20 cellular contexts compared by ENCODE assay signal in genomic region chr11:63417174-63417852, GRCh38. TPM values are rescaled to one million over a fixed set of nuclear protein-coding genes. Genes with fewer than 3 reads are reported as not detected.
A peak's percentile ranks its signal among the peaks of the same experiment; 100 is the strongest.
DNase-seq lines count a peak whose midpoint lies in the region; ATAC-seq, FAIRE-seq and TF ChIP-seq lines count a peak whose summit lies in the region.
"Had no signal": no experiment of that assay in that cellular context is flagged by ENCODE, and none has a peak within 500 bp of the region (broad histone marks: within the 10 kb centered on the region; RNA-seq: fewer than 3 reads in every experiment).

No MANE protein-coding gene starts in this region.

- H3K4me1 ChIP-seq in HepG2 (ENCODE audit: insufficient read depth, low read length) (peaks cover 7% of the 10 kb centered on the region; the same call in 1 of the 2 replicates), right lobe of liver (no peaks in the 10 kb centered on the region)
- H3K4me1 ChIP-seq: A549, Caco-2, HAP-1 had no signal

- CTCF ChIA-PET in HepG2 (lab: Yijun Ruan, JAX; ENCODE audit: low intra/inter-chr PET ratio, low total read pairs), result no interaction called here

- peak; percentile 57 for ATAC-seq in HepG2
- ATAC-seq in right lobe of liver, result no peak
- ATAC-seq in HG02973 (IDR thresholded peaks at IDR 0.05; ENCODE audit: unreplicated experiment), result peak; percentile 46
- no peak for ATAC-seq in GM21717 (IDR thresholded peaks at IDR 0.05; ENCODE audit: unreplicated experiment)
- no peak for ATAC-seq in HG03139 (IDR thresholded peaks at IDR 0.05; ENCODE audit: unreplicated experiment)
- ATAC-seq: A549 had no signal

- DNase-seq in HepG2 (ENCODE audit: low spot score) (no peak), right lobe of liver (no peak), dedifferentiated amniotic fluid mesenchymal stem cell (ENCODE audit: extremely low spot score) (peak; percentile 6), SIG-M5 (lab: John Stamatoyannopoulos, UW) (no peak)
- DNase-seq: AML-193; Caco-2; CD4-positive, alpha-beta T cell had no signal

- no TSS peak for BruUV-seq in HepG2 (replicated peaks; lab: Mats Ljungman, UMichigan)

- H3K9me3 ChIP-seq in HepG2 (ENCODE audit: low read length), result no peaks in the 10 kb centered on the region
- H3K9me3 ChIP-seq in right lobe of liver, result no peaks in the 10 kb centered on the region
- H3K9me3 ChIP-seq: A549, Caco-2, HAP-1 had no signal

- TF ChIP-seq RAD21 in HepG2 (CRISPR knock-in tag; IDR thresholded peaks at IDR 0.05), result no peak

- TF ChIP-seq CTCF in HepG2 (CRISPR knock-in tag; IDR thresholded peaks at IDR 0.05) (no peak), right lobe of liver (IDR thresholded peaks at IDR 0.05) (no peak)

- H3K36me3 ChIP-seq in HepG2 (replicated peaks in 1 of 2; ENCODE audit: control insufficient read depth in 1 of 2, insufficient read depth in 2 of 2, low read length in 2 of 2), result no peaks in the 10 kb centered on the region
- no peaks in the 10 kb centered on the region for H3K36me3 ChIP-seq in right lobe of liver
- H3K36me3 ChIP-seq: HAP-1 had no signal

- H3K27ac ChIP-seq in HepG2 (ENCODE audit: extremely low read length, insufficient read depth, low read length) (no peak overlapping the region), right lobe of liver (no peak overlapping the region)
- H3K27ac ChIP-seq: 22Rv1, A549, C4-2B, KMS-11 had no signal

- H2AFZ ChIP-seq in HepG2 (ENCODE audit: low read length), result no peak overlapping the region

- no peak overlapping the region for H3K4me3 ChIP-seq in HepG2 (replicated peaks in 1 of 3; ENCODE audit: insufficient read depth in 1 of 3, low read depth in 2 of 3, low read length in 3 of 3)
- H3K4me3 ChIP-seq in right lobe of liver, result no peak overlapping the region
- H3K4me3 ChIP-seq: A549, HAP-1 had no signal

- intact Hi-C loops in HepG2 (cut with micrococcal nuclease; ENCODE audit: unreplicated experiment) (no loop called here), right lobe of liver (cut with DNase I) (no loop called here)

- no peaks in the 10 kb centered on the region for H4K20me1 ChIP-seq in HepG2 (ENCODE audit: insufficient read depth, low read length)

- H3K79me2 ChIP-seq in HepG2 (ENCODE audit: insufficient read depth, low read length), result no peaks in the 10 kb centered on the region

- WGBS in HepG2 (ENCODE audit: low lambda C conversion rate), result 8% methylated on average over 2 of the region's 2 CpGs
- WGBS in right lobe of liver (ENCODE audit: insufficient coverage, low coverage, low lambda C conversion rate, missing lambda C conversion rate), result 70% methylated on average over 1 of the region's 2 CpGs

- no peak overlapping the region for H3K9ac ChIP-seq in HepG2 (ENCODE audit: insufficient read depth, low read depth, low read length)
- H3K9ac ChIP-seq: KMS-11 had no signal

- H3K4me2 ChIP-seq in HepG2 (ENCODE audit: low read depth, low read length), result no peak overlapping the region
- H3K4me2 ChIP-seq: A549, KMS-11 had no signal

- in situ Hi-C loops in HepG2 (cut with HindIII; ENCODE audit: extremely low pct_ligation_motif_present, low pct_unique_long_range_greater_than_20kb), result no loop called here

- TF ChIP-seq POLR2A in HepG2 (IDR thresholded peaks at IDR 0.05; ENCODE audit: insufficient read depth in 1 of 2, low read depth in 2 of 2, low read length in 2 of 2) (no peak), right lobe of liver (IDR thresholded peaks at IDR 0.05) (no peak)

- POLR2A ChIA-PET in HepG2 (lab: Yijun Ruan, JAX), result no interaction called here

- no peak for TF ChIP-seq EP300 in HepG2 (IDR thresholded peaks at IDR 0.05; ENCODE audit: low read depth in 2 of 2, low read length in 2 of 2)
- TF ChIP-seq EP300 in HepG2 (CRISPR knock-in tag; IDR thresholded peaks at IDR 0.05; ENCODE audit: borderline replicate concordance), result no peak

- H3K27me3 ChIP-seq in HepG2 (ENCODE audit: control insufficient read depth in 1 of 2, insufficient read depth in 2 of 2, low read length in 2 of 2), result peaks cover 0 to 5% of the 10 kb centered on the region in 2 experiments; a peak in 1 of 5 replicates
- no peaks in the 10 kb centered on the region for H3K27me3 ChIP-seq in right lobe of liver

- no peak for FAIRE-seq in HepG2 (lab: Jason Lieb, UNC)
- FAIRE-seq: A549, D721Med, G401.6, H1 had no signal

TF ChIP-seq in HepG2, 621 proteins besides CTCF, POLR2A, EP300 and RAD21:
- TF ChIP-seq CCAR2 (optimal IDR thresholded peaks at IDR 0.05; ENCODE audit: low read depth, low read length), result no peak

RNA-seq across cellular contexts. Expression of gene SLC22A9, which starts 47.7 kb away (rescaled TPM):
- total RNA-seq in HepG2 (2016; rRNA removed; fragmentation: Illumina TruSeq; extraction: Trizol) (1.9 and 4.0 TPM in 2 replicates), right lobe of liver (10 to 100 TPM; 12.5 to 19.4 (median 15.3) TPM)
- 0.10 and 0.26 TPM in 2 replicates for total RNA-seq in HepG2 (2016; cell fraction: cytosol; rRNA removed; fragmentation: Illumina TruSeq; extraction: Trizol; ENCODE audit: low read depth)
- total RNA-seq in HepG2 (2016; cell fraction: insoluble cytoplasmic fraction; rRNA removed; fragmentation: Illumina TruSeq; extraction: Trizol), result 1.8 and 4.0 TPM in 2 replicates
- 0.65 and 0.72 TPM in 2 replicates for total RNA-seq in HepG2 (2016; cell fraction: membrane; rRNA removed; fragmentation: Illumina TruSeq; extraction: Trizol)
- 6.9 TPM in 2 replicates for total RNA-seq in HepG2 (2016; cell fraction: nucleus; rRNA removed; fragmentation: Illumina TruSeq; extraction: Trizol)
- polyA plus RNA-seq in HepG2 (2011; rRNA removed), result 11.7 and 21.9 TPM in 2 replicates
- polyA plus RNA-seq in HepG2 (2011; cell fraction: cytosol; rRNA removed), result 8.4 and 21.3 TPM in 2 replicates
- polyA plus RNA-seq in HepG2 (2011; cell fraction: nucleus; rRNA removed), result 6.7 and 13.1 TPM in 2 replicates
- polyA plus RNA-seq in HepG2 (2012), result 15.3 and 19.4 TPM in 2 replicates
- polyA plus RNA-seq in HepG2 (2016; cell fraction: cytosol; fragmentation: Illumina TruSeq; extraction: Trizol; ENCODE audit: low read depth), result 0.24 and 0.37 TPM in 2 replicates
- polyA plus RNA-seq in HepG2 (2016; cell fraction: insoluble cytoplasmic fraction; fragmentation: Illumina TruSeq; extraction: Trizol; ENCODE audit: low read depth), result 0.86 and 1.3 TPM in 2 replicates
- polyA plus RNA-seq in HepG2 (2016; cell fraction: membrane; fragmentation: Illumina TruSeq; extraction: Trizol; ENCODE audit: low read depth), result 0.27 and 0.35 TPM in 2 replicates
- 2.8 and 4.3 TPM in 2 replicates for polyA plus RNA-seq in HepG2 (2016; cell fraction: nucleus; fragmentation: Illumina TruSeq; extraction: Trizol; ENCODE audit: insufficient read depth, low read depth)
- polyA minus RNA-seq in HepG2 (2011; rRNA and poly(A)+ RNA removed; ENCODE audit: low replicate concordance), result 31.3 TPM in 1 of 2 replicates, not detected in the other
- 5.6 and 9.9 TPM in 2 replicates for polyA minus RNA-seq in HepG2 (2011; cell fraction: cytosol; rRNA and poly(A)+ RNA removed)
- 38.9 and 75.7 TPM in 2 replicates for polyA minus RNA-seq in HepG2 (2011; cell fraction: nucleus; rRNA and poly(A)+ RNA removed)
- total RNA-seq: CD4-positive, alpha-beta T cell; H1; LHCN-M2 had no signal
- polyA plus RNA-seq: A549, BJ, H1 had no signal

Comparison
In these comparisons a context has a peak if more than half of its experiments do, and no peak if none do; other contexts are left out.
1. ATAC-seq: peak in HepG2 (single experiment) and HG02973 (single experiment); none in right lobe of liver (0 of 4), GM21717 (single experiment) and HG03139 (single experiment).